ENCODE assay signal across 1 cellular context in the genomic region with DNA sequence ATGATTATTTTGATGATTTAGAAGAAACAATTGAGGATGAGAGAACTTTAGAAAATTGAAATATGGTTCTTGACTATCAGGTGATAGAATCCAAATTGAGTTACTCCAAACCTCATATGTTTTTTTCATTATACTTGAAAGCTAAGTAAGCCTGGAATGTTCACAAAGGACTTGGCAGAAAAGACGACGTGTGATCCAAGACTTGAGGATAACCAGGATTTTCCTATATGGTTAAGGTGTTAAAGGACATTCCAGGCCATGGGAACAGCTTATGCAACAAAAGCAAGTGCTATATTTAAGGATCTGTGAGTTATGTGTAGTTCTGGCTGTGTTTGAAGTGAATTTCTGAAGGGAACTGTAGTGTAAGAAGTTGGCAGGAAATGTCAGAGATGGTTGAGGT.
TF ChIP-seq lines count a peak whose summit lies in the region.

No MANE protein-coding gene starts in this region.

TF ChIP-seq in GM23338, 12 proteins besides CTCF, POLR2A, EP300 and RAD21 (continued from another document):
- TF ChIP-seq, protein P1, sequence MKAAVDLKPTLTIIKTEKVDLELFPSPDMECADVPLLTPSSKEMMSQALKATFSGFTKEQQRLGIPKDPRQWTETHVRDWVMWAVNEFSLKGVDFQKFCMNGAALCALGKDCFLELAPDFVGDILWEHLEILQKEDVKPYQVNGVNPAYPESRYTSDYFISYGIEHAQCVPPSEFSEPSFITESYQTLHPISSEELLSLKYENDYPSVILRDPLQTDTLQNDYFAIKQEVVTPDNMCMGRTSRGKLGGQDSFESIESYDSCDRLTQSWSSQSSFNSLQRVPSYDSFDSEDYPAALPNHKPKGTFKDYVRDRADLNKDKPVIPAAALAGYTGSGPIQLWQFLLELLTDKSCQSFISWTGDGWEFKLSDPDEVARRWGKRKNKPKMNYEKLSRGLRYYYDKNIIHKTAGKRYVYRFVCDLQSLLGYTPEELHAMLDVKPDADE (IDR thresholded peaks at IDR 0.05) = no peak
- TF ChIP-seq STAT1 (IDR thresholded peaks at IDR 0.05; ENCODE audit: unreplicated experiment) (no peak), ZNF331 (CRISPR knock-in tag; IDR thresholded peaks at IDR 0.05; ENCODE audit: low read depth) (no peak), JUNB (IDR thresholded peaks at IDR 0.05; ENCODE audit: unreplicated experiment) (no peak), EZH2 (IDR thresholded peaks at IDR 0.05; ENCODE audit: low read depth, unreplicated experiment) (no peak)
- TF ChIP-seq, protein P2, sequence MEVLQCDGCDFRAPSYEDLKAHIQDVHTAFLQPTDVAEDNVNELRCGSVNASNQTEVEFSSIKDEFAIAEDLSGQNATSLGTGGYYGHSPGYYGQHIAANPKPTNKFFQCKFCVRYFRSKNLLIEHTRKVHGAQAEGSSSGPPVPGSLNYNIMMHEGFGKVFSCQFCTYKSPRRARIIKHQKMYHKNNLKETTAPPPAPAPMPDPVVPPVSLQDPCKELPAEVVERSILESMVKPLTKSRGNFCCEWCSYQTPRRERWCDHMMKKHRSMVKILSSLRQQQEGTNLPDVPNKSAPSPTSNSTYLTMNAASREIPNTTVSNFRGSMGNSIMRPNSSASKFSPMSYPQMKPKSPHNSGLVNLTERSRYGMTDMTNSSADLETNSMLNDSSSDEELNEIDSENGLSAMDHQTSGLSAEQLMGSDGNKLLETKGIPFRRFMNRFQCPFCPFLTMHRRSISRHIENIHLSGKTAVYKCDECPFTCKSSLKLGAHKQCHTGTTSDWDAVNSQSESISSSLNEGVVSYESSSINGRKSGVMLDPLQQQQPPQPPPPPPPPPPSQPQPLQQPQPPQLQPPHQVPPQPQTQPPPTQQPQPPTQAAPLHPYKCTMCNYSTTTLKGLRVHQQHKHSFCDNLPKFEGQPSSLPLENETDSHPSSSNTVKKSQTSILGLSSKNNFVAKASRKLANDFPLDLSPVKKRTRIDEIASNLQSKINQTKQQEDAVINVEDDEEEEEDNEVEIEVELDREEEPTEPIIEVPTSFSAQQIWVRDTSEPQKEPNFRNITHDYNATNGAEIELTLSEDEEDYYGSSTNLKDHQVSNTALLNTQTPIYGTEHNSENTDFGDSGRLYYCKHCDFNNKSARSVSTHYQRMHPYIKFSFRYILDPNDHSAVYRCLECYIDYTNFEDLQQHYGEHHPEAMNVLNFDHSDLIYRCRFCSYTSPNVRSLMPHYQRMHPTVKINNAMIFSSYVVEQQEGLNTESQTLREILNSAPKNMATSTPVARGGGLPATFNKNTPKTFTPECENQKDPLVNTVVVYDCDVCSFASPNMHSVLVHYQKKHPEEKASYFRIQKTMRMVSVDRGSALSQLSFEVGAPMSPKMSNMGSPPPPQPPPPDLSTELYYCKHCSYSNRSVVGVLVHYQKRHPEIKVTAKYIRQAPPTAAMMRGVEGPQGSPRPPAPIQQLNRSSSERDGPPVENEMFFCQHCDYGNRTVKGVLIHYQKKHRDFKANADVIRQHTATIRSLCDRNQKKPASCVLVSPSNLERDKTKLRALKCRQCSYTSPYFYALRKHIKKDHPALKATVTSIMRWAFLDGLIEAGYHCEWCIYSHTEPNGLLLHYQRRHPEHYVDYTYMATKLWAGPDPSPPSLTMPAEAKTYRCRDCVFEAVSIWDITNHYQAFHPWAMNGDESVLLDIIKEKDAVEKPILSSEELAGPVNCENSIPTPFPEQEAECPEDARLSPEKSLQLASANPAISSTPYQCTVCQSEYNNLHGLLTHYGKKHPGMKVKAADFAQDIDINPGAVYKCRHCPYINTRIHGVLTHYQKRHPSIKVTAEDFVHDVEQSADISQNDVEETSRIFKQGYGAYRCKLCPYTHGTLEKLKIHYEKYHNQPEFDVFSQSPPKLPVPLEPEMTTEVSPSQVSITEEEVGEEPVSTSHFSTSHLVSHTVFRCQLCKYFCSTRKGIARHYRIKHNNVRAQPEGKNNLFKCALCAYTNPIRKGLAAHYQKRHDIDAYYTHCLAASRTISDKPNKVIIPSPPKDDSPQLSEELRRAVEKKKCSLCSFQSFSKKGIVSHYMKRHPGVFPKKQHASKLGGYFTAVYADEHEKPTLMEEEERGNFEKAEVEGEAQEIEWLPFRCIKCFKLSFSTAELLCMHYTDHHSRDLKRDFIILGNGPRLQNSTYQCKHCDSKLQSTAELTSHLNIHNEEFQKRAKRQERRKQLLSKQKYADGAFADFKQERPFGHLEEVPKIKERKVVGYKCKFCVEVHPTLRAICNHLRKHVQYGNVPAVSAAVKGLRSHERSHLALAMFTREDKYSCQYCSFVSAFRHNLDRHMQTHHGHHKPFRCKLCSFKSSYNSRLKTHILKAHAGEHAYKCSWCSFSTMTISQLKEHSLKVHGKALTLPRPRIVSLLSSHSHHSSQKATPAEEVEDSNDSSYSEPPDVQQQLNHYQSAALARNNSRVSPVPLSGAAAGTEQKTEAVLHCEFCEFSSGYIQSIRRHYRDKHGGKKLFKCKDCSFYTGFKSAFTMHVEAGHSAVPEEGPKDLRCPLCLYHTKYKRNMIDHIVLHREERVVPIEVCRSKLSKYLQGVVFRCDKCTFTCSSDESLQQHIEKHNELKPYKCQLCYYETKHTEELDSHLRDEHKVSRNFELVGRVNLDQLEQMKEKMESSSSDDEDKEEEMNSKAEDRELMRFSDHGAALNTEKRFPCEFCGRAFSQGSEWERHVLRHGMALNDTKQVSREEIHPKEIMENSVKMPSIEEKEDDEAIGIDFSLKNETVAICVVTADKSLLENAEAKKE (CRISPR knock-in tag; IDR thresholded peaks at IDR 0.05) = no peak
